15 cellular contexts compared by ENCODE assay signal in genomic region chr20:1312904-1313235, GRCh38. TPM values are rescaled to one million over a fixed set of nuclear protein-coding genes. Genes with fewer than 3 reads are reported as not detected.
A peak's percentile ranks its signal among the peaks of the same experiment; 100 is the strongest.
DNase-seq lines count a peak whose midpoint lies in the region; ATAC-seq and TF ChIP-seq lines count a peak whose summit lies in the region.
"Had no signal": no experiment of that assay in that cellular context is flagged by ENCODE, and none has a peak within 500 bp of the region (broad histone marks: within the 10 kb centered on the region; RNA-seq: fewer than 3 reads in every experiment).

No MANE protein-coding gene starts in this region.

- no peak overlapping the region for H3K27ac Mint-ChIP-seq in chondrocyte (ENCODE audit: unreplicated experiment)
- H3K27ac Mint-ChIP-seq: activated CD4-positive, alpha-beta memory T cell treated with anti-CD3 and anti-CD28 coated beads for 36 hours; activated T-helper 1 cell treated with anti-CD3 and anti-CD28 coated beads, Interleukin-12 subunit alpha, Interleukin-12 subunit beta, Interleukin-2, Interleukin-4 antibody, amounts not matched to agents 30 ng/mL and 10 ng/mL and 1 ng/mL, durations not matched to agents 14 hours and 24 hours and 36 hours; dendritic cell treated with granulocyte-macrophage colony-stimulating factor and Interleukin-4, amounts not matched to agents 40 ng/mL and 50 ng/mL, for 4 days; T-cell had no signal

- H3K9me3 ChIP-seq in HUES64 (ENCODE audit: insufficient read depth, low read depth, low read length) = no peaks in the 10 kb centered on the region
- H3K9me3 ChIP-seq in iPS-18c (ENCODE audit: control insufficient read depth, insufficient read depth, low read length) = no peaks in the 10 kb centered on the region
- peaks cover 2% of the 10 kb centered on the region for H3K9me3 ChIP-seq in trophoblast cell (ENCODE audit: insufficient read depth, low read depth, low read length)
- H3K9me3 ChIP-seq: gastroesophageal sphincter, neutrophil, SJCRH30, testis had no signal

- H3K23ac ChIP-seq in trophoblast cell (ENCODE audit: low read length) = no peak overlapping the region

- H4K91ac ChIP-seq in trophoblast cell (ENCODE audit: low read depth, low read length) = no peak overlapping the region

- H3K4me3 ChIP-seq in HUES64 (ENCODE audit: low read length) (peak overlapping the region; percentile 64), iPS-18c (ENCODE audit: insufficient read depth, low read depth, low read length) (peak overlapping the region; percentile 65), trophoblast cell (ENCODE audit: low read depth, low read length) (no peak overlapping the region)
- H3K4me3 ChIP-seq: SJCRH30 had no signal

- H3K27me3 Mint-ChIP-seq in chondrocyte (ENCODE audit: low read depth) = no peaks in the 10 kb centered on the region
- H3K27me3 Mint-ChIP-seq: activated CD4-positive, alpha-beta memory T cell treated with anti-CD3 and anti-CD28 coated beads for 36 hours; T-cell had no signal

- TF ChIP-seq CTCF in chondrocyte (IDR thresholded peaks at IDR 0.05) = no peak

- peaks cover 6% of the 10 kb centered on the region for H3K4me1 Mint-ChIP-seq in chondrocyte (ENCODE audit: low read depth)

- H3K4me1 ChIP-seq in HUES64 (ENCODE audit: insufficient read depth, low read length) (peaks cover 12% of the 10 kb centered on the region; the same call in 1 of the 2 replicates), trophoblast cell (ENCODE audit: control insufficient read depth in 1 of 2, insufficient read depth in 2 of 2, low read length in 2 of 2) (peaks cover 0 to 3% of the 10 kb centered on the region in 2 experiments)
- H3K4me1 ChIP-seq: SJCRH30 had no signal

- no peak overlapping the region for H3K18ac ChIP-seq in trophoblast cell (ENCODE audit: low read length)

- H2AFZ ChIP-seq in trophoblast cell (ENCODE audit: insufficient read depth, low read length, poor library complexity) = no peak overlapping the region

- no peak for ATAC-seq in HG03521 (IDR thresholded peaks at IDR 0.05; ENCODE audit: unreplicated experiment)
- ATAC-seq in HG02852 (IDR thresholded peaks at IDR 0.05; ENCODE audit: unreplicated experiment) = no peak

- no peak overlapping the region for H3K4me3 Mint-ChIP-seq in chondrocyte (ENCODE audit: unreplicated experiment)
- H3K4me3 Mint-ChIP-seq: activated CD4-positive, alpha-beta memory T cell treated with anti-CD3 and anti-CD28 coated beads for 36 hours; activated T-helper 1 cell treated with anti-CD3 and anti-CD28 coated beads, Interleukin-12 subunit alpha, Interleukin-12 subunit beta, Interleukin-2, Interleukin-4 antibody, amounts not matched to agents 30 ng/mL and 10 ng/mL and 1 ng/mL, durations not matched to agents 14 hours and 24 hours and 36 hours; dendritic cell treated with granulocyte-macrophage colony-stimulating factor and Interleukin-4, amounts not matched to agents 40 ng/mL and 50 ng/mL, for 4 days; T-cell had no signal

- H2AK5ac ChIP-seq in trophoblast cell (ENCODE audit: low read length) = no peak overlapping the region

- peaks cover 3% of the 10 kb centered on the region for H3K9me3 Mint-ChIP-seq in chondrocyte (ENCODE audit: low read depth)
- H3K9me3 Mint-ChIP-seq: activated CD4-positive, alpha-beta memory T cell treated with anti-CD3 and anti-CD28 coated beads for 36 hours; activated T-helper 1 cell treated with anti-CD3 and anti-CD28 coated beads, Interleukin-12 subunit alpha, Interleukin-12 subunit beta, Interleukin-2, Interleukin-4 antibody, amounts not matched to agents 30 ng/mL and 10 ng/mL and 1 ng/mL, durations not matched to agents 14 hours and 24 hours and 36 hours; dendritic cell treated with granulocyte-macrophage colony-stimulating factor and Interleukin-4, amounts not matched to agents 40 ng/mL and 50 ng/mL, for 4 days; T-cell had no signal

- no peak overlapping the region for H3K4ac ChIP-seq in trophoblast cell (ENCODE audit: low read depth, low read length)

- H3K36me3 Mint-ChIP-seq in chondrocyte (ENCODE audit: low read depth) = no peaks in the 10 kb centered on the region
- H3K36me3 Mint-ChIP-seq: activated CD4-positive, alpha-beta memory T cell treated with anti-CD3 and anti-CD28 coated beads for 36 hours had no signal

- no peak overlapping the region for H4K8ac ChIP-seq in trophoblast cell (ENCODE audit: low read depth, low read length)

- H3K27me3 ChIP-seq in HUES64 (ENCODE audit: insufficient read depth, low read length) = peaks cover 12% of the 10 kb centered on the region
- no peaks in the 10 kb centered on the region for H3K27me3 ChIP-seq in trophoblast cell (ENCODE audit: insufficient read depth, low read length)
- H3K27me3 ChIP-seq: gastroesophageal sphincter, neutrophil, SJCRH30, testis had no signal

- DNase-seq in chondrocyte (ENCODE audit: low spot score) (peak; percentile 89), trophoblast cell (no peak), NCI-H82 treated with DMSO at 0.1 percent for 48 hours (lab: John Stamatoyannopoulos, UW; ENCODE audit: unreplicated experiment) (no peak)

- H3K27ac ChIP-seq in HUES64 (ENCODE audit: low read depth, low read length) (no peak overlapping the region), trophoblast cell (ENCODE audit: low read depth, low read length) (no peak overlapping the region)
- H3K27ac ChIP-seq: gastroesophageal sphincter, neutrophil, SJCRH30, testis had no signal

- H3K9ac ChIP-seq in HUES64 (ENCODE audit: low read depth, low read length) = peak overlapping the region; percentile 71; the same call in 1 of the 2 replicates
- H3K9ac ChIP-seq in trophoblast cell (ENCODE audit: low read length) = no peak overlapping the region

- H2BK120ac ChIP-seq in trophoblast cell (ENCODE audit: insufficient read depth, low read length, poor library complexity) = no peak overlapping the region

- no peak overlapping the region for H4K12ac ChIP-seq in trophoblast cell (ENCODE audit: low read depth, low read length)

- H3K79me1 ChIP-seq in trophoblast cell (ENCODE audit: low read length) = no peaks in the 10 kb centered on the region

- H3K79me2 ChIP-seq in trophoblast cell (ENCODE audit: control insufficient read depth, insufficient read depth, low read length, poor library complexity) = no peaks in the 10 kb centered on the region

- no peak overlapping the region for H2BK5ac ChIP-seq in trophoblast cell (ENCODE audit: low read depth, low read length, poor library complexity)

- H3K14ac ChIP-seq in trophoblast cell (ENCODE audit: low read length) = no peak overlapping the region

- peak overlapping the region; percentile 60 for H3K4me2 ChIP-seq in trophoblast cell (ENCODE audit: low read length)

- WGBS in HUES64 = 77% methylated on average over 16 of the region's 16 CpGs
- WGBS in trophoblast cell (ENCODE audit: extremely low coverage, insufficient coverage, insufficient read length) = no CpG with 5 or more reads among the region's 16 CpGs

- H2BK12ac ChIP-seq in trophoblast cell (ENCODE audit: low read length) = no peak overlapping the region

- H3K36me3 ChIP-seq in HUES64 (ENCODE audit: insufficient read depth, low read length) (no peaks in the 10 kb centered on the region), trophoblast cell (ENCODE audit: control insufficient read depth in 1 of 2, insufficient read depth in 2 of 2, low read length in 2 of 2) (no peaks in the 10 kb centered on the region)
- H3K36me3 ChIP-seq: gastroesophageal sphincter, neutrophil, SJCRH30 had no signal

RNA-seq across cellular contexts. Expression of gene SDCBP2, which starts 16.1 kb away (rescaled TPM):
- polyA plus RNA-seq in HUES64 (2013, experiment 1 of 2) = 1.3 TPM
- polyA plus RNA-seq in HUES64 (2013, experiment 2 of 2) = 1.8 TPM
- 0.89 to 2.3 TPM (median 2.0 TPM) in 3 replicates for total RNA-seq in chondrocyte
- polyA plus RNA-seq in trophoblast cell (2013) = 1.6 and 1.8 TPM in 2 replicates

RNA-seq across cellular contexts. Expression of gene SNPH, which starts 46.8 kb away (rescaled TPM):
- 1.4 TPM for polyA plus RNA-seq in HUES64 (2013, experiment 1 of 2)
- 1.5 TPM for polyA plus RNA-seq in HUES64 (2013, experiment 2 of 2)
- 10.8 to 12.8 TPM (median 12.0 TPM) in 3 replicates for total RNA-seq in chondrocyte
- polyA plus RNA-seq in trophoblast cell (2013) = 0.32 and 0.42 TPM in 2 replicates
